13 cellular contexts compared by ENCODE assay signal in the genomic region with DNA sequence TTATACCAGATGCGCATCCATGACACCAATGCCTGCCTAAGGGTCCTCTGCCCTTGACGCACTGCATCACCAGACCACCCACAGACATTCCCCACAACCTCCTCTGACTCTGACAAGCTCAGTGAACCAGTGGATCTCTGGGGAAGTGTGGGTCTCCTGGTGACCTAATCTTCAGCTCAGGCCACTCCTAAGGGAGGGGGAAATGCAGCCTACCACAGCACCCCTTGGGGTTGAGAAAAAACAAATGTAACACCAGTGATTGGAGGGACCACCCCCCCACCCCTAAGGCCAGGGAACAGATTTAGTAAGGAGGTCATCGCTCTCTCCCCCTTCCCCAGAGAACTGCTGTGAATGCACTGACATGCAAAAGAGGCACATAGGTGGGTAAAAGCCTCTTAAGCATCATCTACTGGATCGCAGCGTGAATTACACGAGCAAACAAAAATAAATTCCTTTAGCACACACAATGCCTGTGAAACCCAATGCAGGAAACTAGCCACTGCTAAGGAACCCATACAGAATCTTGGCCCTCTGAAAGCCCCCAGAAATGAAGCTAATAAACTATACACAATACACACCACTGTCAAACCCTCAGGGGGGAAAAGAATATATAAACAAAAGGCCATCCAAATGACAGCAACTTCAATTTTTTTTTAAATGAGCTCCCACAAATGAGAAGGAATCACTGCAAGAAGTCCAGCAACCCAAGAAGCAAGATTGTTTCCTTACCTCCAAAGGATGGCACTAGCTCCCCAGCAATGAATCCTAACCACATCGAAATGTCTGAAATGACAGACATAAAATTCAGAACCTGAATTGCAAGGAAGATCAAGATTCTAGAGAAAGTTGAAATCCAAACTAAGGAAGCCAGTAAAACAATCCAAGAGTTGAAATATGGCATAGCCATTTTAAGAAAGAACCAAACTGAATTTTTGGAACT.
DNase-seq lines count a peak whose midpoint lies in the region; ATAC-seq and TF ChIP-seq lines count a peak whose summit lies in the region.
"Had no signal": no experiment of that assay in that cellular context is flagged by ENCODE, and none has a peak within 500 bp of the region (broad histone marks: within the 10 kb centered on the region; RNA-seq: fewer than 3 reads in every experiment).

No MANE protein-coding gene starts in this region.

- BruUV-seq in HCT116 (replicated peaks; lab: Mats Ljungman, UMichigan), result no TSS peak

- RAD21 ChIA-PET in HCT116 (lab: Charles Lee; ENCODE audit: low non-redundant PET in 1 of 2, low total read pairs in 2 of 2, uncharacterized antibody in 2 of 2, unreplicated experiment in 2 of 2), result no interaction called here

- H3K4me3 Mint-ChIP-seq in activated CD4-positive, alpha-beta T cell treated with anti-CD3 and anti-CD28 coated beads for 36 hours, result no peak overlapping the region
- H3K4me3 Mint-ChIP-seq: stimulated activated naive CD8-positive, alpha-beta T cell treated with anti-CD3 and anti-CD28 coated beads, Interleukin-15, Interleukin-2, amounts not matched to agents 100 ng/mL and 50 ng/mL, for 24 hours; T-helper 1 cell treated with Interleukin-12 subunit alpha and Interleukin-12 subunit beta and Interleukin-4 antibody, amounts not matched to agents 30 μg/mL and 1 μg/mL, for 36 hours had no signal

- no peaks in the 10 kb centered on the region for H3K9me3 ChIP-seq in HCT116 (ENCODE audit: control insufficient read depth in 1 of 2, insufficient read depth in 1 of 2, low read depth in 1 of 2, low read length in 2 of 2)
- peaks cover 0 to 3% (median 0%) of the 10 kb centered on the region in 3 donors for H3K9me3 ChIP-seq in esophagus squamous epithelium

- WGBS in esophagus squamous epithelium, 2 donors, result 74 to 80% methylated on average over 6 to 7 of the region's 7 CpGs

- no peak overlapping the region for H3K4me2 ChIP-seq in HCT116 (ENCODE audit: low read length)

- POLR2A ChIA-PET in activated CD4-positive, alpha-beta T cell treated with anti-CD3 and anti-CD28 coated beads for 36 hours (lab: Charles Lee), result no interaction called here
- POLR2A ChIA-PET in HCT116 (lab: Charles Lee), result no interaction called here

- H3K79me2 ChIP-seq in HCT116 (ENCODE audit: insufficient read depth, low read length), result no peaks in the 10 kb centered on the region

- H4K20me1 ChIP-seq in HCT116 (ENCODE audit: insufficient read depth), result no peaks in the 10 kb centered on the region

- intact Hi-C loops in activated CD4-positive, alpha-beta T cell treated with anti-CD3 and anti-CD28 coated beads for 36 hours (cut with DNase I, micrococcal nuclease), result loop anchor here (1.0 to 2.0 kb wide), 3 partner anchors 522 to 570 kb away; no protein-coding TSS in a partner anchor
- intact Hi-C loops in HCT116 (cut with micrococcal nuclease), result no loop called here
- intact Hi-C loops in esophagus squamous epithelium (cut with DNase I), result no loop called here

- peaks cover 12% of the 10 kb centered on the region for H3K36me3 Mint-ChIP-seq in activated CD4-positive, alpha-beta T cell treated with anti-CD3 and anti-CD28 coated beads for 36 hours (ENCODE audit: low read depth)

- H3K9me3 Mint-ChIP-seq in activated CD4-positive, alpha-beta T cell treated with anti-CD3 and anti-CD28 coated beads for 36 hours (ENCODE audit: low read depth), result peaks cover 13% of the 10 kb centered on the region

- H3K27me3 ChIP-seq in HCT116 (ENCODE audit: insufficient read depth, low read length) (no peaks in the 10 kb centered on the region), brain microvascular endothelial cell (replicated peaks) (no peaks in the 10 kb centered on the region), esophagus squamous epithelium (no peaks in the 10 kb centered on the region)

- H3K27ac ChIP-seq in HCT116 (ENCODE audit: low read depth, low read length) (no peak overlapping the region), brain microvascular endothelial cell (no peak overlapping the region), esophagus squamous epithelium (no peak overlapping the region)

- TF ChIP-seq CTCF in HCT116 (IDR thresholded peaks at IDR 0.05 in 2 of 3, conservative IDR thresholded peaks at IDR 0.05 in 1 of 3; ENCODE audit: borderline replicate concordance in 1 of 3, insufficient read depth in 1 of 3, low read depth in 2 of 3, low read length in 2 of 3) (no peak), brain microvascular endothelial cell (IDR thresholded peaks at IDR 0.05; ENCODE audit: low read depth, low read length, missing control alignments) (peak; percentile 30), esophagus squamous epithelium (IDR thresholded peaks at IDR 0.05) (no peak)

- no peak overlapping the region for H3K27ac Mint-ChIP-seq in activated CD4-positive, alpha-beta T cell treated with anti-CD3 and anti-CD28 coated beads for 36 hours
- H3K27ac Mint-ChIP-seq: stimulated activated naive CD8-positive, alpha-beta T cell treated with anti-CD3 and anti-CD28 coated beads, Interleukin-15, Interleukin-2, amounts not matched to agents 100 ng/mL and 50 ng/mL, for 24 hours; T-helper 1 cell treated with Interleukin-12 subunit alpha and Interleukin-12 subunit beta and Interleukin-4 antibody, amounts not matched to agents 30 μg/mL and 1 μg/mL, for 36 hours had no signal

- ATAC-seq in activated CD4-positive, alpha-beta T cell treated with anti-CD3 and anti-CD28 coated beads for 36 hours, result no peak
- no peak for ATAC-seq in HCT116
- ATAC-seq in HG03521 (IDR thresholded peaks at IDR 0.05; ENCODE audit: unreplicated experiment), result no peak

- in situ Hi-C loops in brain microvascular endothelial cell (cut with HindIII; ENCODE audit: low pct_ligation_motif_present, low sequenced_read_pairs), result no loop called here

- DNase-seq in activated CD4-positive, alpha-beta T cell treated with anti-CD3 and anti-CD28 coated beads for 36 hours, result peak; percentile 39
- DNase-seq in activated CD4-positive, alpha-beta T cell treated with anti-CD3 and anti-CD28 coated beads, Interleukin-2, amount 50 U/mL, for 48 hours, result no peak
- DNase-seq in HCT116 (ENCODE audit: low read depth, low spot score) (no peak), brain microvascular endothelial cell (peak; percentile 7), kidney tubule cell (ENCODE audit: low spot score) (peak; percentile 6), C1 segment of cervical spinal cord (lab: John Stamatoyannopoulos, UW) (no peak), esophagus squamous epithelium (lab: John Stamatoyannopoulos, UW) (no peak)
- DNase-seq: NCI-H1436; NK-92 treated with Interleukin-12 subunit alpha and Interleukin-12 subunit beta, amount 100 ng/mL, for 24 hours; stimulated activated CD4-positive, alpha-beta T cell treated with anti-CD3 and anti-CD28 coated beads, Interleukin-2, amount 100 ng/mL, for 48 hours had no signal

- peaks cover 11% of the 10 kb centered on the region for H3K4me1 Mint-ChIP-seq in activated CD4-positive, alpha-beta T cell treated with anti-CD3 and anti-CD28 coated beads for 36 hours

- no peaks in the 10 kb centered on the region for H3K9me2 ChIP-seq in HCT116 (ENCODE audit: insufficient read depth)

- no peaks in the 10 kb centered on the region for H3K4me1 ChIP-seq in HCT116 (ENCODE audit: control insufficient read depth in 1 of 2, insufficient read depth in 2 of 2, low read length in 2 of 2)
- H3K4me1 ChIP-seq in esophagus squamous epithelium, result no peaks in the 10 kb centered on the region

- TF ChIP-seq RAD21 in HCT116 (IDR thresholded peaks at IDR 0.05; ENCODE audit: low read depth), result 0 out of 2 replicates have a peak, but pooled peaks have one; percentile 25

- no peaks in the 10 kb centered on the region for H3K36me3 ChIP-seq in HCT116 (ENCODE audit: control insufficient read depth in 1 of 2, insufficient read depth in 2 of 2, low read length in 2 of 2)
- no peaks in the 10 kb centered on the region for H3K36me3 ChIP-seq in brain microvascular endothelial cell (replicated peaks)
- H3K36me3 ChIP-seq in esophagus squamous epithelium, result no peaks in the 10 kb centered on the region

- TF ChIP-seq POLR2A in HCT116 (IDR thresholded peaks at IDR 0.05; ENCODE audit: borderline replicate concordance, extremely low read depth, insufficient read depth, insufficient read length) (no peak), esophagus squamous epithelium (IDR thresholded peaks at IDR 0.05) (no peak)

- H3K4me3 ChIP-seq in HCT116 (replicated peaks in 1 of 2; ENCODE audit: low read depth in 1 of 2, low read length in 2 of 2) (no peak overlapping the region), brain microvascular endothelial cell (ENCODE audit: low read depth, low read length) (no peak overlapping the region), esophagus squamous epithelium (no peak overlapping the region)

- H2AFZ ChIP-seq in HCT116 (ENCODE audit: low read depth, low read length, poor library complexity, severe bottlenecking), result no peak overlapping the region

- no peaks in the 10 kb centered on the region for H3K27me3 Mint-ChIP-seq in activated CD4-positive, alpha-beta T cell treated with anti-CD3 and anti-CD28 coated beads for 36 hours

- CTCF ChIA-PET in activated CD4-positive, alpha-beta T cell treated with anti-CD3 and anti-CD28 coated beads for 36 hours (lab: Charles Lee), result interaction anchor here (0.6 to 1.4 kb wide), 11 partner anchors 8 to 523 kb away, joined by 3 to 6 read pairs (median 3); no protein-coding TSS in a partner anchor
- CTCF ChIA-PET in HCT116 (lab: Charles Lee), result interaction anchor here (0.9 to 1.0 kb wide), 3 partner anchors 514 to 523 kb away, joined by 3 to 4 read pairs (median 3); partner anchors contain the start of gene PTGER4

- H3K9ac ChIP-seq in HCT116 (ENCODE audit: low read length), result no peak overlapping the region

TF ChIP-seq in HCT116, 20 proteins besides CTCF, POLR2A, EP300 and RAD21 (continues in another document):
- no peak for TF ChIP-seq EZH2 (IDR thresholded peaks at IDR 0.05)
- TF ChIP-seq MAX (IDR thresholded peaks at IDR 0.05), result no peak
- TF ChIP-seq ATF3 (IDR thresholded peaks at IDR 0.05), result no peak
- no peak for TF ChIP-seq TCF7L2 (IDR thresholded peaks at IDR 0.05; ENCODE audit: borderline replicate concordance, extremely low read depth, insufficient read depth, insufficient read length)

Comparison
In these comparisons a context has a peak if more than half of its experiments do, and no peak if none do; other contexts are left out.
1. DNase-seq: peak in activated CD4-positive, alpha-beta T cell treated with anti-CD3 and anti-CD28 coated beads for 36 hours (single experiment), brain microvascular endothelial cell (single experiment) and kidney tubule cell (single experiment); none in activated CD4-positive, alpha-beta T cell treated with anti-CD3 and anti-CD28 coated beads, Interleukin-2, amount 50 U/mL, for 48 hours (0 of 2), HCT116 (single experiment), C1 segment of cervical spinal cord (0 of 14) and esophagus squamous epithelium (single experiment).
2. intact Hi-C loops: an anchor here in activated CD4-positive, alpha-beta T cell treated with anti-CD3 and anti-CD28 coated beads for 36 hours (1.0 to 2.0 kb wide); none called in HCT116 and esophagus squamous epithelium.